In genomic region chr1:10288059-10288615, GRCh38 we compare ENCODE assay signal across 19 cellular contexts.
A peak's percentile ranks its signal among the peaks of the same experiment; 100 is the strongest.
DNase-seq lines count a peak whose midpoint lies in the region; ATAC-seq and TF ChIP-seq lines count a peak whose summit lies in the region.
"Had no signal": no experiment of that assay in that cellular context is flagged by ENCODE, and none has a peak within 500 bp of the region (broad histone marks: within the 10 kb centered on the region; RNA-seq: fewer than 3 reads in every experiment).

No MANE protein-coding gene starts in this region.

- no peaks in the 10 kb centered on the region for H3K27me3 Mint-ChIP-seq in GM23338 (ENCODE audit: insufficient read depth, low read depth, poor library complexity)
- H3K27me3 Mint-ChIP-seq: B cell; CD4-positive, alpha-beta T cell had no signal

- TF ChIP-seq POLR2A in sigmoid colon (IDR thresholded peaks at IDR 0.05) (no peak), esophagus squamous epithelium (IDR thresholded peaks at IDR 0.05) (no peak)

- ATAC-seq in GM23338 = no peak
- ATAC-seq: GM12878 had no signal

- no peak overlapping the region for H3K27ac Mint-ChIP-seq in GM23338
- H3K27ac Mint-ChIP-seq: B cell; CD4-positive, alpha-beta T cell had no signal

- WGBS in sigmoid colon, 2 donors = 88 to 94% methylated on average over 3 of the region's 3 CpGs
- WGBS in esophagus squamous epithelium, 2 donors = 91 to 94% methylated on average over 3 of the region's 3 CpGs

- peaks cover 31% of the 10 kb centered on the region for H3K36me3 Mint-ChIP-seq in GM23338 (ENCODE audit: low read depth)

- TF ChIP-seq CTCF in GM23338 (conservative IDR thresholded peaks at IDR 0.05; ENCODE audit: low read depth in 2 of 2) = no peak
- TF ChIP-seq CTCF in sigmoid colon (IDR thresholded peaks at IDR 0.05) = no peak
- no peak for TF ChIP-seq CTCF in esophagus squamous epithelium (IDR thresholded peaks at IDR 0.05)

- TF ChIP-seq EP300 in sigmoid colon (IDR thresholded peaks at IDR 0.05) = no peak

- H3K36me3 ChIP-seq in GM23338 (ENCODE audit: insufficient read depth) = peaks cover 11% of the 10 kb centered on the region; the same call in 1 of the 2 replicates
- H3K36me3 ChIP-seq in sigmoid colon = peaks cover 0 to 66% (median 16%) of the 10 kb centered on the region in 4 donors
- peaks cover 0 to 100% (median 12%) of the 10 kb centered on the region in 3 donors for H3K36me3 ChIP-seq in esophagus squamous epithelium

- H3K9me3 ChIP-seq in sigmoid colon = no peaks in the 10 kb centered on the region
- no peaks in the 10 kb centered on the region for H3K9me3 ChIP-seq in esophagus squamous epithelium
- H3K9me3 ChIP-seq: MG63 had no signal

- no peaks in the 10 kb centered on the region for H3F3A ChIP-seq in GM23338 (replicated peaks; ENCODE audit: low read depth)

- no peaks in the 10 kb centered on the region for H3K9me2 ChIP-seq in GM23338 (ENCODE audit: insufficient read depth)

- no peaks in the 10 kb centered on the region; the same call in 1 of the 2 replicates for H4K20me1 ChIP-seq in GM23338 (replicated peaks; ENCODE audit: insufficient read depth)

- H2AFZ ChIP-seq in GM23338 = no peak overlapping the region
- H2AFZ ChIP-seq: GM23248 had no signal

- 0 out of 2 replicates have a peak overlapping the region, but pooled peaks have one; percentile 5 for H3K27ac ChIP-seq in GM23338 (ENCODE audit: low read depth)
- peak overlapping the region; percentile 16 for H3K27ac ChIP-seq in angular gyrus (ENCODE audit: low read depth, low read length)
- peak overlapping the region in 3 of 4 donors; percentile 64 to 81 (median 77) for H3K27ac ChIP-seq in sigmoid colon
- H3K27ac ChIP-seq in esophagus squamous epithelium = no peak overlapping the region
- H3K27ac ChIP-seq: GM23248, KMS-11 had no signal

- intact Hi-C loops in sigmoid colon (cut with DNase I) (no loop called here), esophagus squamous epithelium (cut with DNase I) (no loop called here)

- no peak overlapping the region for H3K4me3 Mint-ChIP-seq in GM23338
- H3K4me3 Mint-ChIP-seq: B cell; CD4-positive, alpha-beta T cell had no signal

- H3K4me1 ChIP-seq in GM23338 (ENCODE audit: insufficient read depth) (no peaks in the 10 kb centered on the region), sigmoid colon (peaks cover 0 to 34% (median 25%) of the 10 kb centered on the region in 4 donors), esophagus squamous epithelium (peaks cover 0 to 5% (median 0%) of the 10 kb centered on the region in 3 donors)

- H3K4me3 ChIP-seq in GM23338 = no peak overlapping the region
- H3K4me3 ChIP-seq in sigmoid colon = no peak overlapping the region
- no peak overlapping the region for H3K4me3 ChIP-seq in esophagus squamous epithelium
- H3K4me3 ChIP-seq: GM12878, GM23248, MG63 had no signal

- H3K4me2 ChIP-seq in GM23338 = no peak overlapping the region
- H3K4me2 ChIP-seq: KMS-11 had no signal

- H3K4me1 Mint-ChIP-seq in GM23338 = no peaks in the 10 kb centered on the region
- H3K4me1 Mint-ChIP-seq: B cell had no signal

- H3K27me3 ChIP-seq in GM23338 (ENCODE audit: insufficient read depth) (no peaks in the 10 kb centered on the region), sigmoid colon (no peaks in the 10 kb centered on the region), esophagus squamous epithelium (no peaks in the 10 kb centered on the region)
- H3K27me3 ChIP-seq: MG63 had no signal

- no peaks in the 10 kb centered on the region for H3K9me3 Mint-ChIP-seq in GM23338
- H3K9me3 Mint-ChIP-seq: CD4-positive, alpha-beta T cell had no signal

- no peaks in the 10 kb centered on the region for H3K79me2 ChIP-seq in GM23338 (replicated peaks; ENCODE audit: insufficient read depth)

- DNase-seq in GM23338 (ENCODE audit: low spot score) (no peak), left kidney (ENCODE audit: low read depth, low spot score) (peak; percentile 15), sigmoid colon (no peak), HUDEP-2 (lab: John Stamatoyannopoulos, UW; ENCODE audit: unreplicated experiment in 76 of 76) (no peak), NCI-H524 (lab: John Stamatoyannopoulos, UW) (no peak), esophagus squamous epithelium (lab: John Stamatoyannopoulos, UW) (no peak)
- DNase-seq: Calu3; CD4-positive, alpha-beta T cell; GM23248; MG63; NCI-H1092 treated with DMSO at 0.1 percent for 48 hours; NCI-H187; NCI-H2171; NCI-H446 treated with DMSO at 0.1 percent for 48 hours; NCI-H774 had no signal

TF ChIP-seq in GM23338, 12 proteins besides CTCF, POLR2A, EP300 and RAD21 (continues in another document):
- TF ChIP-seq POLR2AphosphoS5 (IDR thresholded peaks at IDR 0.05; ENCODE audit: low read depth) = no peak
- TF ChIP-seq NANOG (IDR thresholded peaks at IDR 0.05; ENCODE audit: borderline replicate concordance) = no peak
- no peak for TF ChIP-seq JUNB (IDR thresholded peaks at IDR 0.05; ENCODE audit: unreplicated experiment)
- TF ChIP-seq EZH2phosphoT487 (IDR thresholded peaks at IDR 0.05; ENCODE audit: unreplicated experiment) = no peak
- no peak for TF ChIP-seq ZNF331 (CRISPR knock-in tag; IDR thresholded peaks at IDR 0.05; ENCODE audit: low read depth)
- no peak for TF ChIP-seq ZNF462 (CRISPR knock-in tag; IDR thresholded peaks at IDR 0.05)

Comparison
In these comparisons a context has a peak if more than half of its experiments do, and no peak if none do; other contexts are left out.
1. H3K27ac ChIP-seq: peak in GM23338 (single experiment), angular gyrus (single experiment) and sigmoid colon (3 of 4); none in esophagus squamous epithelium (0 of 4).